8 cellular contexts compared by ENCODE assay signal in genomic region chr20:12570371-12570770, GRCh38.
DNase-seq lines count a peak whose midpoint lies in the region; ATAC-seq, FAIRE-seq and TF ChIP-seq lines count a peak whose summit lies in the region.

No MANE protein-coding gene starts in this region.

- FAIRE-seq in urothelium cell line (lab: Jason Lieb, UNC), result no peak

- no peaks in the 10 kb centered on the region for H3K9me3 Mint-ChIP-seq in activated CD8-positive, alpha-beta T cell treated with anti-CD3 and anti-CD28 coated beads for 36 hours
- H3K9me3 Mint-ChIP-seq in activated CD8-positive, alpha-beta T cell treated with anti-CD3 and anti-CD28 coated beads, Interleukin-2, amount 10 ng/mL, durations not matched to agents 7 days and 5 days (ENCODE audit: insufficient read depth), result no peaks in the 10 kb centered on the region

- no peak for TF ChIP-seq CTCF in activated CD8-positive, alpha-beta T cell treated with anti-CD3 and anti-CD28 coated beads for 36 hours (IDR thresholded peaks at IDR 0.05)
- TF ChIP-seq CTCF in epithelial cell of proximal tubule (conservative IDR thresholded peaks at IDR 0.05; ENCODE audit: low read depth, low read length), result peak; percentile 74

- H3K27me3 Mint-ChIP-seq in activated CD8-positive, alpha-beta T cell treated with anti-CD3 and anti-CD28 coated beads for 36 hours, result no peaks in the 10 kb centered on the region
- H3K27me3 Mint-ChIP-seq in activated CD8-positive, alpha-beta T cell treated with anti-CD3 and anti-CD28 coated beads, Interleukin-2, amount 10 ng/mL, durations not matched to agents 7 days and 5 days (ENCODE audit: low read depth), result no peaks in the 10 kb centered on the region

- intact Hi-C loops in activated CD8-positive, alpha-beta T cell treated with anti-CD3 and anti-CD28 coated beads for 36 hours (cut with micrococcal nuclease), result no loop called here
- intact Hi-C loops in sciatic nerve (cut with DNase I), result loop anchor here (5.0 kb wide), 1 partner anchor 593 kb away; no protein-coding TSS in a partner anchor

- H3K27ac Mint-ChIP-seq in activated CD8-positive, alpha-beta T cell treated with anti-CD3 and anti-CD28 coated beads for 36 hours, result no peak overlapping the region
- no peak overlapping the region for H3K27ac Mint-ChIP-seq in activated CD8-positive, alpha-beta T cell treated with anti-CD3 and anti-CD28 coated beads, Interleukin-2, amount 10 ng/mL, durations not matched to agents 7 days and 5 days

- POLR2A ChIA-PET in activated CD8-positive, alpha-beta T cell treated with anti-CD3 and anti-CD28 coated beads for 36 hours (lab: Charles Lee), result no interaction called here
- POLR2A ChIA-PET in activated CD8-positive, alpha-beta T cell treated with anti-CD3 and anti-CD28 coated beads, Interleukin-2, amount 10 ng/mL, durations not matched to agents 7 days and 5 days (lab: Charles Lee), result no interaction called here

- peak; percentile 9 for DNase-seq in activated CD8-positive, alpha-beta T cell treated with anti-CD3 and anti-CD28 coated beads for 36 hours
- DNase-seq in activated CD8-positive, alpha-beta T cell treated with anti-CD3 and anti-CD28 coated beads, Interleukin-2, amount 10 ng/mL, durations not matched to agents 7 days and 5 days, result no peak
- DNase-seq in NCI-H82 treated with DMSO at 0.1 percent for 48 hours (lab: John Stamatoyannopoulos, UW; ENCODE audit: unreplicated experiment) (peak; percentile 81), epithelial cell of proximal tubule (ENCODE audit: low read depth) (no peak), urothelium cell line (ENCODE audit: low spot score) (peak; percentile 12), sciatic nerve (ENCODE audit: low spot score) (no peak)
- DNase-seq in activated T-cell treated with anti-CD3 and anti-CD28 coated beads, Interleukin-2, amount 50 U/mL, for 1 hour, result no peak

- CTCF ChIA-PET in activated CD8-positive, alpha-beta T cell treated with anti-CD3 and anti-CD28 coated beads for 36 hours (lab: Charles Lee), result no interaction called here
- CTCF ChIA-PET in activated CD8-positive, alpha-beta T cell treated with anti-CD3 and anti-CD28 coated beads, Interleukin-2, amount 10 ng/mL, durations not matched to agents 7 days and 5 days (lab: Charles Lee), result no interaction called here

- H3K4me3 Mint-ChIP-seq in activated CD8-positive, alpha-beta T cell treated with anti-CD3 and anti-CD28 coated beads for 36 hours, result no peak overlapping the region
- H3K4me3 Mint-ChIP-seq in activated CD8-positive, alpha-beta T cell treated with anti-CD3 and anti-CD28 coated beads, Interleukin-2, amount 10 ng/mL, durations not matched to agents 7 days and 5 days, result no peak overlapping the region

- H3K4me1 Mint-ChIP-seq in activated CD8-positive, alpha-beta T cell treated with anti-CD3 and anti-CD28 coated beads for 36 hours (ENCODE audit: low read depth), result no peaks in the 10 kb centered on the region
- H3K4me1 Mint-ChIP-seq in activated CD8-positive, alpha-beta T cell treated with anti-CD3 and anti-CD28 coated beads, Interleukin-2, amount 10 ng/mL, durations not matched to agents 7 days and 5 days (ENCODE audit: low read depth), result no peaks in the 10 kb centered on the region

- H3K4me3 ChIP-seq in epithelial cell of proximal tubule (ENCODE audit: low read depth, low read length), result no peak overlapping the region

- H3K36me3 Mint-ChIP-seq in activated CD8-positive, alpha-beta T cell treated with anti-CD3 and anti-CD28 coated beads for 36 hours (ENCODE audit: low read depth), result no peaks in the 10 kb centered on the region
- no peaks in the 10 kb centered on the region for H3K36me3 Mint-ChIP-seq in activated CD8-positive, alpha-beta T cell treated with anti-CD3 and anti-CD28 coated beads, Interleukin-2, amount 10 ng/mL, durations not matched to agents 7 days and 5 days (ENCODE audit: low read depth)

- no peak for ATAC-seq in activated CD8-positive, alpha-beta T cell treated with anti-CD3 and anti-CD28 coated beads for 36 hours
- no peak for ATAC-seq in activated CD8-positive, alpha-beta T cell treated with anti-CD3 and anti-CD28 coated beads, Interleukin-2, amount 10 ng/mL, durations not matched to agents 7 days and 5 days
- no peak for ATAC-seq in sciatic nerve
- ATAC-seq in GM18868 (IDR thresholded peaks at IDR 0.05; ENCODE audit: unreplicated experiment), result no peak

Comparison
In these comparisons a context has a peak if more than half of its experiments do, and no peak if none do; other contexts are left out.
1. DNase-seq: peak in activated CD8-positive, alpha-beta T cell treated with anti-CD3 and anti-CD28 coated beads for 36 hours (single experiment), NCI-H82 treated with DMSO at 0.1 percent for 48 hours (single experiment) and urothelium cell line (single experiment); none in activated CD8-positive, alpha-beta T cell treated with anti-CD3 and anti-CD28 coated beads, Interleukin-2, amount 10 ng/mL, durations not matched to agents 7 days and 5 days (single experiment), epithelial cell of proximal tubule (single experiment), activated T-cell treated with anti-CD3 and anti-CD28 coated beads, Interleukin-2, amount 50 U/mL, for 1 hour (single experiment) and sciatic nerve (single experiment).